In the genomic region with DNA sequence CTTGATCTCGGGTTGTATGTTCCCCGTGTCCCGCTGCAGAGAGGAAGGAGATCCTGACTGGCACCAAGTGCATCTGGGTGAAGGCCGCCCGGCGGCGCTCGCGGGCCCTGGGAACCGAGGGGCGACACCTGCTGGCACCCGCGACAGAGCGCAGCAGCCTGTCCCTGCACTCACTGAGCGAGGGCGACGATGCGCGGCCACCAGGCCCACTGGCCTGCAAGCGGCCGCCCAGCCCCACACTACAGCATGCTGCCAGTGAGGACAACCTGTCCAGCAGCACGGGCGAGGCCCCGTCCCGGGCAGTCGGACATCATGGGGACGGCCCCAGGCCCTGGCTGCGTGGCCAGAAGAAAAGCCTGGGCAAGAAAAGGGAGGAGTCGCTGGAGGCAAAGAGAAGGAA, we compare ENCODE assay signal across 8 cellular contexts. TPM values are rescaled to one million over a fixed set of nuclear protein-coding genes. Genes with fewer than 3 reads are reported as not detected.
DNase-seq lines count a peak whose midpoint lies in the region; ATAC-seq and TF ChIP-seq lines count a peak whose summit lies in the region.

No MANE protein-coding gene starts in this region.

- ATAC-seq in activated T-cell treated with anti-CD3 and anti-CD28 coated beads, Interleukin-2, amount 50 U/mL, for 72 hours (replicated peaks in 1 of 2), result peak; percentile 86 to 90
- ATAC-seq in GM19467 (IDR thresholded peaks at IDR 0.05; ENCODE audit: unreplicated experiment), result no peak

- peak; percentile 17 for DNase-seq in NCI-H526 treated with DMSO at 0.1 percent for 48 hours (lab: John Stamatoyannopoulos, UW)
- DNase-seq in activated T-cell treated with anti-CD3 and anti-CD28 coated beads, Interleukin-2, amount 50 U/mL, for 72 hours, result peak; percentile 78 to 82
- peak; percentile 89 for DNase-seq in iPS-NIHi11 (ENCODE audit: low spot score)
- peak; percentile 37 for DNase-seq in stimulated activated CD8-positive, alpha-beta memory T cell treated with anti-CD3 and anti-CD28 coated beads, Interleukin-4, amount 100 ng/mL, for 24 hours (ENCODE audit: low read depth)
- no peak for DNase-seq in breast epithelium (ENCODE audit: low spot score in 2 of 2)
- DNase-seq in A172 (ENCODE audit: low spot score), result no peak

- no peak overlapping the region for H3K27ac Mint-ChIP-seq in activated T-cell treated with anti-CD3 and anti-CD28 coated beads, Interleukin-2, amount 50 U/mL, for 72 hours

- intact Hi-C loops in breast epithelium (cut with DNase I; ENCODE audit: low total_unique reads), result no loop called here

- no peak overlapping the region for H3K4me3 Mint-ChIP-seq in activated T-cell treated with anti-CD3 and anti-CD28 coated beads, Interleukin-2, amount 50 U/mL, for 72 hours

- H3K27me3 Mint-ChIP-seq in activated T-cell treated with anti-CD3 and anti-CD28 coated beads, Interleukin-2, amount 50 U/mL, for 72 hours (ENCODE audit: low read depth), result peaks cover 59% of the 10 kb centered on the region

- no peaks in the 10 kb centered on the region for H3K36me3 Mint-ChIP-seq in activated T-cell treated with anti-CD3 and anti-CD28 coated beads, Interleukin-2, amount 50 U/mL, for 72 hours (ENCODE audit: insufficient read depth in 2 of 2)

- TF ChIP-seq CTCF in GM12873 (IDR thresholded peaks at IDR 0.05; ENCODE audit: insufficient read depth, low read depth, low read length, missing control alignments), result peak; percentile 98
- TF ChIP-seq CTCF in breast epithelium (IDR thresholded peaks at IDR 0.05), result no peak

- no peak for TF ChIP-seq POLR2A in breast epithelium (IDR thresholded peaks at IDR 0.05)

- H3K27ac ChIP-seq in breast epithelium, result no peak overlapping the region

- no peak overlapping the region for H3K4me3 ChIP-seq in breast epithelium

- no peaks in the 10 kb centered on the region for H3K9me3 ChIP-seq in breast epithelium

- no peaks in the 10 kb centered on the region for H3K9me3 Mint-ChIP-seq in activated T-cell treated with anti-CD3 and anti-CD28 coated beads, Interleukin-2, amount 50 U/mL, for 72 hours

- H3K4me1 Mint-ChIP-seq in activated T-cell treated with anti-CD3 and anti-CD28 coated beads, Interleukin-2, amount 50 U/mL, for 72 hours (ENCODE audit: low read depth), result no peaks in the 10 kb centered on the region

- H3K4me1 ChIP-seq in breast epithelium, result no peaks in the 10 kb centered on the region

- no peaks in the 10 kb centered on the region for H3K36me3 ChIP-seq in breast epithelium

- H3K27me3 ChIP-seq in breast epithelium, result peaks cover 3 to 87% of the 10 kb centered on the region in 2 donors

RNA-seq across cellular contexts. Expression of a gene that starts 7.5 kb away (rescaled TPM):
- not detected for total RNA-seq in activated T-cell treated with anti-CD3 and anti-CD28 coated beads, Interleukin-2, amount 50 U/mL, for 72 hours
- not detected for total RNA-seq in breast epithelium
- not detected in 2 replicates for total RNA-seq in A172 (2014; rRNA removed; shearing (Covaris generic))

RNA-seq across cellular contexts. Expression of a gene that starts 13.2 kb away (rescaled TPM):
- not detected for total RNA-seq in activated T-cell treated with anti-CD3 and anti-CD28 coated beads, Interleukin-2, amount 50 U/mL, for 72 hours
- total RNA-seq in breast epithelium, result not detected
- total RNA-seq in A172 (2014; rRNA removed; shearing (Covaris generic)), result not detected in 2 replicates

RNA-seq across cellular contexts. Expression of a gene that starts 28.1 kb away (rescaled TPM):
- under 1 TPM in 1 of 2 donors, not detected in 1; 0.25 TPM for total RNA-seq in activated T-cell treated with anti-CD3 and anti-CD28 coated beads, Interleukin-2, amount 50 U/mL, for 72 hours
- total RNA-seq in breast epithelium, result 1 to 10 TPM in 1 of 3 donors, under 1 TPM in 2; 0.16 to 1.3 (median 0.44) TPM
- total RNA-seq in A172 (2014; rRNA removed; shearing (Covaris generic)), result not detected in 2 replicates

Comparison
In these comparisons a context has a peak if more than half of its experiments do, and no peak if none do; other contexts are left out.
1. DNase-seq: peak in NCI-H526 treated with DMSO at 0.1 percent for 48 hours (single experiment), activated T-cell treated with anti-CD3 and anti-CD28 coated beads, Interleukin-2, amount 50 U/mL, for 72 hours (2 of 2), iPS-NIHi11 (single experiment) and stimulated activated CD8-positive, alpha-beta memory T cell treated with anti-CD3 and anti-CD28 coated beads, Interleukin-4, amount 100 ng/mL, for 24 hours (single experiment); none in breast epithelium (0 of 2) and A172 (single experiment).